In genomic region chrX:15942307-15942706, GRCh38 we compare ENCODE assay signal across 1 cellular context.
TF ChIP-seq lines count a peak whose summit lies in the region.

No MANE protein-coding gene starts in this region.

TF ChIP-seq in HepG2, 621 proteins besides CTCF, POLR2A, EP300 and RAD21 (continued from another document):
- no peak for TF ChIP-seq KIAA2018 (CRISPR knock-in tag; IDR thresholded peaks at IDR 0.05; ENCODE audit: borderline replicate concordance)
TF ChIP-seq in HepG2: peak in this region for 2.
